In the genomic region with DNA sequence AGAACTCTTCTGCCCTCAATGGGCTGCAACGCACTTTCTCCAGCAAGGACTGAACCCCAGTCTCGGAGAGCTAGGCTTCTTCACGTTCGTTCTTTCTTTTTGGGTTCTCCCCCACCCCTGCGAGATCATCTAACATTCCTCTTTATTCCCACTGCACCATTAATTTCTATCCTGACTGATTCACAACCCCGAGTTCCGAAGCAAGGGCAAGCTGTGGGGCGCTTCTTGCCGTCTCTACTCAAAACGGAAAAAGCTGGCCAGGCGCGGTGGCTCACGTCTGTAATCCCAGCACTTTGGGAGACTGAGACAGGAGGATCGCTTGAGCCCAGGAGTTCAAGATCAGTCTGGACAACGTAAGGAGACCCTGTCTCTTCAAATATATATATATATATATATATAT, we compare ENCODE assay signal across 8 cellular contexts. TPM values are rescaled to one million over a fixed set of nuclear protein-coding genes. Genes with fewer than 3 reads are reported as not detected.
A peak's percentile ranks its signal among the peaks of the same experiment; 100 is the strongest.
DNase-seq lines count a peak whose midpoint lies in the region; ATAC-seq and TF ChIP-seq lines count a peak whose summit lies in the region.

No MANE protein-coding gene starts in this region.

- TF ChIP-seq POLR2A in sigmoid colon (IDR thresholded peaks at IDR 0.05): no peak

- no peaks in the 10 kb centered on the region for H3K36me3 ChIP-seq in sigmoid colon

- H3K4me3 ChIP-seq in GM12865 (ENCODE audit: low read depth, low read length) (peak overlapping the region; percentile 61), fibroblast of pulmonary artery (replicated peaks; ENCODE audit: low read depth, low read length) (peak overlapping the region; percentile 59), sigmoid colon (peak overlapping the region; percentile 32 to 58 (median 57))

- no peaks in the 10 kb centered on the region for H3K9me3 ChIP-seq in sigmoid colon

- ATAC-seq in HG02678 (IDR thresholded peaks at IDR 0.05; ENCODE audit: unreplicated experiment): no peak
- ATAC-seq in GM18867 (IDR thresholded peaks at IDR 0.05; ENCODE audit: unreplicated experiment): no peak

- no peak for TF ChIP-seq EP300 in sigmoid colon (IDR thresholded peaks at IDR 0.05)

- no peaks in the 10 kb centered on the region for H3K27me3 ChIP-seq in sigmoid colon

- 68 to 71% methylated on average over 15 of the region's 15 CpGs for WGBS in sigmoid colon, 2 donors

- H3K27ac ChIP-seq in VCaP: peak overlapping the region; percentile 90
- H3K27ac ChIP-seq in sigmoid colon: peak overlapping the region; percentile 77 to 89 (median 86)

- intact Hi-C loops in sigmoid colon (cut with DNase I): loop anchor here (1.0 kb wide), 1 partner anchor 174 kb away; no protein-coding TSS in a partner anchor

- DNase-seq in GM12865 (ENCODE audit: low read depth) (no peak), fibroblast of pulmonary artery (ENCODE audit: low read depth) (no peak), sigmoid colon (no peak), NCI-H82 (lab: John Stamatoyannopoulos, UW) (no peak), middle frontal gyrus (ENCODE audit: extremely low spot score, low spot score) (no peak)

- TF ChIP-seq CTCF in GM12865 (IDR thresholded peaks at IDR 0.05; ENCODE audit: insufficient read depth, low read depth, low read length, missing control alignments) (no peak), VCaP (conservative IDR thresholded peaks at IDR 0.05) (no peak), fibroblast of pulmonary artery (IDR thresholded peaks at IDR 0.05; ENCODE audit: low read length, missing control alignments) (no peak), sigmoid colon (IDR thresholded peaks at IDR 0.05) (no peak)

- peaks cover 0 to 24% (median 11%) of the 10 kb centered on the region in 4 donors for H3K4me1 ChIP-seq in sigmoid colon

RNA-seq across cellular contexts. Expression of gene BTG2, which starts 37.4 kb away (rescaled TPM):
- total RNA-seq in sigmoid colon: 100 to 1,000 TPM in 3 of 4 donors, 10 to 100 TPM in 1; 66.0 to 397 (median 180) TPM
- polyA plus RNA-seq in sigmoid colon: 10 to 100 TPM; 37.2 to 81.0 (median 63.7) TPM

RNA-seq across cellular contexts. Expression of gene CHIT1, which starts 38.4 kb away (rescaled TPM):
- total RNA-seq in sigmoid colon: not detected
- polyA plus RNA-seq in sigmoid colon: under 1 TPM in 1 of 3 donors, not detected in 2; 0.98 TPM
